Comparison of ENCODE assay signal across 7 cellular contexts in the genomic region with DNA sequence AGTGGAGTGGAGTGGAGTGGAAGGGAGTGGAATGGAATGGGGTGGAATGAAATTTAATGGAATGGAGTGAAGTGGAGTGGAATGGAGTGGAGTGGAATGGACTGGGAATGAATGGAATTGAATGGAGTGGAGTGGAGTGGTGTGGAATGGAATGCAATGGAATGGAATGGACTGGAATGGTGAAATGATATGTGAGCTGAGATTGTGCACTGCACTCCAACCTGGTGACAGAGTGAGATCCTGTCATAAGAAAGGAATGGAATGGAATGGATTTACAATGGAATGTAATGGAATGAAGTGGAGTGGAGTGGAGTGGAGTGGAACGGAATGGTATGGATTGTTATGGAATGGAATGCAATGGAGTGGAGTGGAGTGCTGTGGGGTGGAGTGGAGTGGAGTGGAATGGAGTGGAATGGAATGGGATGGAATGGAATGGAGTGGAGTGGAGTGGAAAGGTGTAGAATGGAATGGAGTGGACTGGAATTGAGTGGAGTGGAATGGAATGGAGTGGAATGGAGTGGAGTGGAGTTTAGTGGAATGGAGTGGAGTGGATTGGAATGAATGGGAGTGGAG.
DNase-seq lines count a peak whose midpoint lies in the region; ATAC-seq, FAIRE-seq and TF ChIP-seq lines count a peak whose summit lies in the region.
"Not testable (repeated sequence)": the region's sequence is repeated elsewhere in the genome, so short reads cannot be mapped to it uniquely, and the experiment has no call there.

No MANE protein-coding gene starts in this region.

- TF ChIP-seq POLR2A in body of pancreas (IDR thresholded peaks at IDR 0.05); HepG2 (IDR thresholded peaks at IDR 0.05; ENCODE audit: insufficient read depth in 1 of 2, low read depth in 2 of 2, low read length in 2 of 2); upper lobe of left lung (IDR thresholded peaks at IDR 0.05): not testable (repeated sequence)

- not testable (repeated sequence) for H3K79me2 ChIP-seq in HepG2 (ENCODE audit: insufficient read depth, low read length)

- not testable (repeated sequence) for H3K27ac ChIP-seq in body of pancreas; heart right ventricle; HepG2 (ENCODE audit: extremely low read length, insufficient read depth, low read length); pancreas; upper lobe of left lung

- not testable (repeated sequence) for H3K9ac ChIP-seq in HepG2 (ENCODE audit: insufficient read depth, low read depth, low read length)

- ATAC-seq in GM21367 (IDR thresholded peaks at IDR 0.05; ENCODE audit: unreplicated experiment) (peak; percentile 53), HG03354 (IDR thresholded peaks at IDR 0.05; ENCODE audit: poor library complexity, severe bottlenecking, unreplicated experiment) (peak; percentile 40), body of pancreas (peak; percentile 50), heart right ventricle (peak; percentile 64 to 88 (median 74)), HepG2 (peak; percentile 65), pancreas (peak; percentile 26 to 73 (median 36)), upper lobe of left lung (ENCODE audit: low FRiP score in 2 of 2) (peak; percentile 80 to 93)

- in situ Hi-C loops in HepG2 (cut with HindIII; ENCODE audit: extremely low pct_ligation_motif_present, low pct_unique_long_range_greater_than_20kb): not testable (repeated sequence)

- intact Hi-C loops in body of pancreas (cut with DNase I); heart right ventricle (cut with DNase I); HepG2 (cut with micrococcal nuclease; ENCODE audit: unreplicated experiment); pancreas (cut with DNase I): not testable (repeated sequence)

- not testable (repeated sequence) for H3K4me3 ChIP-seq in body of pancreas; heart right ventricle; HepG2 (replicated peaks in 1 of 3; ENCODE audit: insufficient read depth in 1 of 3, low read depth in 2 of 3, low read length in 3 of 3); pancreas; upper lobe of left lung

- TF ChIP-seq CTCF in body of pancreas (IDR thresholded peaks at IDR 0.05); heart right ventricle (IDR thresholded peaks at IDR 0.05); HepG2 (CRISPR knock-in tag; IDR thresholded peaks at IDR 0.05); pancreas (IDR thresholded peaks at IDR 0.05); upper lobe of left lung (IDR thresholded peaks at IDR 0.05): not testable (repeated sequence)

- not testable (repeated sequence) for H3K27me3 ChIP-seq in body of pancreas; heart right ventricle; HepG2 (ENCODE audit: control insufficient read depth in 1 of 2, insufficient read depth in 2 of 2, low read length in 2 of 2); pancreas; upper lobe of left lung

- H3K36me3 ChIP-seq in body of pancreas (replicated peaks in 1 of 2; ENCODE audit: insufficient read depth in 1 of 2, low read depth in 2 of 2); heart right ventricle; HepG2 (replicated peaks in 1 of 2; ENCODE audit: control insufficient read depth in 1 of 2, insufficient read depth in 2 of 2, low read length in 2 of 2); pancreas; upper lobe of left lung: not testable (repeated sequence)

- H3K4me2 ChIP-seq in HepG2 (ENCODE audit: low read depth, low read length): not testable (repeated sequence)

- BruUV-seq in HepG2 (replicated peaks; lab: Mats Ljungman, UMichigan): not testable (repeated sequence)

- CTCF ChIA-PET in HepG2 (lab: Yijun Ruan, JAX; ENCODE audit: low intra/inter-chr PET ratio, low total read pairs): not testable (repeated sequence)

- not testable (repeated sequence) for FAIRE-seq in HepG2 (lab: Jason Lieb, UNC); pancreas (lab: Jason Lieb, UNC)

- TF ChIP-seq RAD21 in HepG2 (CRISPR knock-in tag; IDR thresholded peaks at IDR 0.05): not testable (repeated sequence)

- H3K4me1 ChIP-seq in body of pancreas; heart right ventricle; HepG2 (ENCODE audit: insufficient read depth, low read length); pancreas; upper lobe of left lung: not testable (repeated sequence)

- not testable (repeated sequence) for H2AFZ ChIP-seq in HepG2 (ENCODE audit: low read length)

- H4K20me1 ChIP-seq in HepG2 (ENCODE audit: insufficient read depth, low read length): not testable (repeated sequence)

- POLR2A ChIA-PET in HepG2 (lab: Yijun Ruan, JAX): not testable (repeated sequence)

- WGBS in body of pancreas, 2 donors: 13 to 18% methylated on average over 1 of the region's 1 CpG
- WGBS in heart right ventricle, 2 donors: 40 to 51% methylated on average over 1 of the region's 1 CpG
- 3% methylated on average over 1 of the region's 1 CpG for WGBS in HepG2 (ENCODE audit: low lambda C conversion rate)
- WGBS in pancreas, 2 donors: 26 to 49% methylated on average over 1 of the region's 1 CpG
- 14 to 38% methylated on average over 1 of the region's 1 CpG for WGBS in upper lobe of left lung, 2 donors

- not testable (repeated sequence) for TF ChIP-seq EP300 in HepG2 (IDR thresholded peaks at IDR 0.05; ENCODE audit: low read depth in 2 of 2, low read length in 2 of 2); HepG2 (CRISPR knock-in tag; IDR thresholded peaks at IDR 0.05; ENCODE audit: borderline replicate concordance); upper lobe of left lung (IDR thresholded peaks at IDR 0.05)

- peaks cover 0 to 20% (median 0%) of the 10 kb centered on the region in 3 donors for H3K9me3 ChIP-seq in body of pancreas
- peaks cover 0 to 53% (median 9%) of the 10 kb centered on the region in 11 donors for H3K9me3 ChIP-seq in heart right ventricle
- H3K9me3 ChIP-seq in HepG2 (ENCODE audit: low read length): peaks cover 56% of the 10 kb centered on the region
- not testable (repeated sequence) for H3K9me3 ChIP-seq in pancreas
- H3K9me3 ChIP-seq in upper lobe of left lung: peaks cover 0 to 48% (median 18%) of the 10 kb centered on the region in 4 donors

- not testable (repeated sequence) for DNase-seq in body of pancreas; heart right ventricle; HepG2 (ENCODE audit: low spot score); pancreas; upper lobe of left lung

Comparison
In these comparisons a context has a peak if more than half of its experiments do, and no peak if none do; other contexts are left out.
1. ATAC-seq: peak in every context shown above with its lines; median percentile 86 in upper lobe of left lung; 74 in heart right ventricle; 65 in HepG2; 53 in GM21367; 50 in body of pancreas; 40 in HG03354; 36 in pancreas.